ENCODE assay signal across 1 cellular context in genomic region chr2:198476007-198476406, GRCh38.
TF ChIP-seq lines count a peak whose summit lies in the region.

No MANE protein-coding gene starts in this region.

TF ChIP-seq in GM23338, 12 proteins besides CTCF, POLR2A, EP300 and RAD21 (continued from another document):
- TF ChIP-seq REST (IDR thresholded peaks at IDR 0.05; ENCODE audit: unreplicated experiment) (no peak), STAT1 (IDR thresholded peaks at IDR 0.05; ENCODE audit: unreplicated experiment) (no peak), ZNF462 (CRISPR knock-in tag; IDR thresholded peaks at IDR 0.05) (no peak)
